9 cellular contexts compared by ENCODE assay signal in the genomic region with DNA sequence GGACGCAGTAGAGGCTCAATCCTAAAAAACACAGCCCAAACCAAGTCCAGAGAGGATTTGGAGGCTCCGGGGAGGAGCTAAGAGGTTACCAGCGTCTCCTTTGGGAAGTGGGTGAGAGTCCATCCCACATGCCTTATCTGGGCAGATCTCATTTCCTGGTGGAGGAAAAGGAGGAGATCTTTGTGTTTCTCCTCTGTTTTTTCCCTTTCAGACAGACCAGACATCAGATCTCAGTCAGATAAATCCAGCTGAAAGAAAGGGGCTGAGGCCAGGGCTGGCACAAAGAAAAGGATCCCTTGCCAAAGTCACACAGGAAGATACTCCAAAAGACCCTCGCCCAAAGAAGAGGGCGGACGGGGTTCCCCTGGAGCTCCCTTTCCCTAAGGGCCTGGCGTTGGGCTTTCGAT. TPM values are rescaled to one million over a fixed set of nuclear protein-coding genes. Genes with fewer than 3 reads are reported as not detected.
DNase-seq lines count a peak whose midpoint lies in the region; ATAC-seq and TF ChIP-seq lines count a peak whose summit lies in the region.
"Had no signal": no experiment of that assay in that cellular context is flagged by ENCODE, and none has a peak within 500 bp of the region (broad histone marks: within the 10 kb centered on the region; RNA-seq: fewer than 3 reads in every experiment).

No MANE protein-coding gene starts in this region.

- no peak for TF ChIP-seq CTCF in PC-3 (conservative IDR thresholded peaks at IDR 0.05; ENCODE audit: low read depth, low read length)
- TF ChIP-seq CTCF in osteoblast (IDR thresholded peaks at IDR 0.05; ENCODE audit: extremely low read depth, low read depth, low read length) = no peak

- H3F3A ChIP-seq in PC-3 (ENCODE audit: low read length, unreplicated experiment) = no peaks in the 10 kb centered on the region

- no TSS peak for BruUV-seq in PC-3 (replicated peaks; lab: Mats Ljungman, UMichigan)

- H3K4me2 ChIP-seq in PC-3 (ENCODE audit: low read length) (peak overlapping the region; percentile 78), osteoblast (ENCODE audit: insufficient read depth, low read length) (peak overlapping the region; percentile 87)

- intact Hi-C loops in PC-3 (cut with micrococcal nuclease) = loop anchor here (10.0 kb wide), 1 partner anchor 741 kb away; no protein-coding TSS in a partner anchor

- H3K4me1 ChIP-seq in PC-3 (ENCODE audit: insufficient read depth, low read length) (peaks cover 19% of the 10 kb centered on the region), osteoblast (ENCODE audit: insufficient read depth, low read length) (peaks cover 21% of the 10 kb centered on the region)

- ATAC-seq in PC-3 = no peak
- no peak for ATAC-seq in HG03135 (IDR thresholded peaks at IDR 0.05; ENCODE audit: unreplicated experiment)

- H3K9me2 ChIP-seq in PC-3 (replicated peaks; ENCODE audit: low read length) = no peaks in the 10 kb centered on the region

- POLR2A ChIA-PET in PC-3 (lab: Charles Lee; ENCODE audit: unreplicated experiment) = interaction anchor here (0.5 kb wide), 1 partner anchor 733 kb away, joined by 3 read pairs; no protein-coding TSS in a partner anchor

- peaks cover 2% of the 10 kb centered on the region; the same call in 1 of the 2 replicates for H3K27me3 ChIP-seq in PC-3 (ENCODE audit: low read length)
- no peaks in the 10 kb centered on the region for H3K27me3 ChIP-seq in osteoblast (ENCODE audit: insufficient read depth, low read length)

- DNase-seq in AG08395 (ENCODE audit: low spot score) = peak; percentile 29
- DNase-seq in PC-3 = peak; percentile 57
- DNase-seq in fibroblast of peridontal ligament (ENCODE audit: extremely low read depth) = peak; percentile 13
- peak; percentile 81 for DNase-seq in osteoblast (ENCODE audit: insufficient read length, low spot score, missing footprints)
- DNase-seq in GDM1 (lab: John Stamatoyannopoulos, UW) = no peak
- no peak for DNase-seq in COLO829 (ENCODE audit: low spot score)
- DNase-seq in AML-193 (lab: John Stamatoyannopoulos, UW) = no peak
- DNase-seq: T-helper 2 cell had no signal

- H3K27ac ChIP-seq in PC-3 (ENCODE audit: low read length) (peak overlapping the region; percentile 0; the same call in 1 of the 2 replicates), osteoblast (ENCODE audit: low read depth, low read length) (peak overlapping the region; percentile 59)

- no peaks in the 10 kb centered on the region for H3K36me3 ChIP-seq in PC-3 (ENCODE audit: low read depth, low read length)
- H3K36me3 ChIP-seq in osteoblast (ENCODE audit: insufficient read depth, low read length) = no peaks in the 10 kb centered on the region

- H4K20me1 ChIP-seq in PC-3 (ENCODE audit: low read length) (no peaks in the 10 kb centered on the region), osteoblast (ENCODE audit: insufficient read depth, low read length) (no peaks in the 10 kb centered on the region)

- H3K79me2 ChIP-seq in PC-3 (ENCODE audit: low read length) (no peaks in the 10 kb centered on the region), osteoblast (ENCODE audit: insufficient read depth, low read length) (no peaks in the 10 kb centered on the region)

- H3K9ac ChIP-seq in PC-3 (ENCODE audit: low read length) = 0 out of 2 replicates have a peak overlapping the region, but pooled peaks have one; percentile 50

- CTCF ChIA-PET in PC-3 (lab: Charles Lee) = interaction anchor here (2.7 kb wide), 1 partner anchor 58 kb away, joined by 10 read pairs; a partner anchor contains a TSS

- H3K4me3 ChIP-seq in PC-3 (ENCODE audit: low read length) = peak overlapping the region; percentile 66; the same call in 1 of the 2 replicates
- H3K4me3 ChIP-seq in osteoblast (ENCODE audit: insufficient read depth, low read length) = peak overlapping the region; percentile 77

- H2AFZ ChIP-seq in PC-3 (ENCODE audit: low read length) = peak overlapping the region; percentile 79
- peak overlapping the region; percentile 84 for H2AFZ ChIP-seq in osteoblast (ENCODE audit: low read length)

- no peaks in the 10 kb centered on the region for H3K9me3 ChIP-seq in PC-3 (ENCODE audit: low read length)
- H3K9me3 ChIP-seq in osteoblast (ENCODE audit: low read depth, low read length) = no peaks in the 10 kb centered on the region

RNA-seq across cellular contexts. Expression of a gene that starts 58.3 kb away (rescaled TPM):
- 183 and 214 TPM in 2 replicates for total RNA-seq in PC-3 (2014; rRNA removed)
- 8.5 and 13.4 TPM in 2 replicates for total RNA-seq in osteoblast

Comparison
In these comparisons a context has a peak if more than half of its experiments do, and no peak if none do; other contexts are left out.
1. DNase-seq: peak in AG08395 (single experiment), PC-3 (single experiment), fibroblast of peridontal ligament (single experiment) and osteoblast (single experiment); none in GDM1 (single experiment), COLO829 (single experiment) and AML-193 (0 of 2).
2. RNA of a gene that starts 58.3 kb away (total RNA-seq): 183 to 214 TPM in PC-3; 8.5 to 13.4 TPM in osteoblast; every median in the first group is over 10 times any median in the second.